Comparison of ENCODE assay signal across 25 cellular contexts in the genomic region with DNA sequence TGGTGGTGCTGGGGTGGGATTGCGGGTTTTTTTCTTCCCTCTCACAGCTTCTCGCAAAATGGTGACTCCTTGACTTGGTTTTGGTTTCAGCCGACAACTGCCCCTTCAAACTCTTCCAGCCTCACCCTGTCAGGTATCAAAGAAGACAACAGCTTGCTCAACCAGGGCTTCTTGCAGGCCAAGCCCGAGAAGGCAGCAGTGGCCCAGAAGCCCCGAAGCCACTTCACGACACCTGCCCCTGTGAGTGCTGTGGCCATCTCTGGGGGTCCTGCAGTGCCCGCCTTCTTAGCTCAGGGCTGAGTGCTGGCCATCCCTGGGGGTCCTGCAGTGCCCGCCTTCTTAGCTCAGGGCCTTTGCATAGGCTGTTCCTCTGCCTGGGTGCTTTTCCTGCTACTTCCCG. TPM values are rescaled to one million over a fixed set of nuclear protein-coding genes. Genes with fewer than 3 reads are reported as not detected.
"Had no signal": no experiment of that assay in that cellular context is flagged by ENCODE, and none has a peak within 500 bp of the region (broad histone marks: within the 10 kb centered on the region; RNA-seq: fewer than 3 reads in every experiment).

No MANE protein-coding gene starts in this region.

- ATAC-seq: Panc1, PC-3 had no signal

- H3K27me3 ChIP-seq: MG63 had no signal

- H3K9me3 ChIP-seq: MG63, SK-N-SH had no signal

- H3K9ac ChIP-seq: SK-N-SH had no signal

- DNase-seq: IMR-90; Karpas-422; KG1; MG63; NCI-H1092; NCI-H1105 treated with DMSO at 0.1 percent for 48 hours; NCI-H1417 treated with DMSO at 0.1 percent for 48 hours; NCI-H146; NCI-H1694 treated with DMSO at 0.1 percent for 48 hours; NCI-H1930; NCI-H2081; NCI-H2107; NCI-H2227 treated with DMSO at 0.1 percent for 48 hours; NCI-H524; NCI-H526 treated with DMSO at 0.1 percent for 48 hours; NCI-H748 treated with DMSO at 0.1 percent for 48 hours; NK-92 treated with Interleukin-12 subunit alpha and Interleukin-12 subunit beta, amount 100 ng/mL, for 24 hours; PC-3; SHP77; SK-N-SH had no signal

- H3K4me2 ChIP-seq: SK-N-SH had no signal

- H3K4me3 ChIP-seq: MG63 had no signal

- H3K27ac ChIP-seq: HL-60, RWPE1 had no signal

RNA-seq across cellular contexts. Expression of a gene that starts 11.8 kb away (rescaled TPM):
- total RNA-seq: IMR-90, NCI-H460, PC-3, SK-MEL-5 had no signal
- polyA plus RNA-seq: IMR-90, SK-N-SH had no signal
